ENCODE assay signal across 1 cellular context in genomic region chr10:102597131-102597891, GRCh38.
TF ChIP-seq lines count a peak whose summit lies in the region.

No MANE protein-coding gene starts in this region.

TF ChIP-seq in HepG2, 621 proteins besides CTCF, POLR2A, EP300 and RAD21 (continued from another document and continues in another):
- no peak for TF ChIP-seq ZNF253 (CRISPR knock-in tag; IDR thresholded peaks at IDR 0.05; ENCODE audit: borderline replicate concordance)
- no peak for TF ChIP-seq AHR (CRISPR knock-in tag; IDR thresholded peaks at IDR 0.05)
- TF ChIP-seq ZNF354B (CRISPR knock-in tag; IDR thresholded peaks at IDR 0.05): no peak
- TF ChIP-seq U2AF1 (optimal IDR thresholded peaks at IDR 0.05; ENCODE audit: low read depth, low read length): no peak
- no peak for TF ChIP-seq ZNF83 (CRISPR knock-in tag; IDR thresholded peaks at IDR 0.05; ENCODE audit: borderline replicate concordance)
- no peak for TF ChIP-seq TBP (CRISPR knock-in tag; IDR thresholded peaks at IDR 0.05)
- TF ChIP-seq AGO1 (IDR thresholded peaks at IDR 0.05; ENCODE audit: low read depth, low read length, poor library complexity, severe bottlenecking): no peak
- no peak for TF ChIP-seq ZNF781 (CRISPR knock-in tag; IDR thresholded peaks at IDR 0.05; ENCODE audit: borderline replicate concordance, not compliant biosample characterization)
- TF ChIP-seq GMEB1 (CRISPR knock-in tag; IDR thresholded peaks at IDR 0.05; ENCODE audit: borderline replicate concordance): no peak
- TF ChIP-seq DMAP1 (CRISPR knock-in tag; IDR thresholded peaks at IDR 0.05): peak; percentile 68; the same call in 1 of the 2 replicates
- TF ChIP-seq HNRNPH1 (optimal IDR thresholded peaks at IDR 0.05; ENCODE audit: low read depth, low read length): no peak
- peak; percentile 70 for TF ChIP-seq TBX3 (IDR thresholded peaks at IDR 0.05; ENCODE audit: borderline replicate concordance)
- no peak for TF ChIP-seq ZNF572 (CRISPR knock-in tag; IDR thresholded peaks at IDR 0.05)
- no peak for TF ChIP-seq RBM39 (IDR thresholded peaks at IDR 0.05; ENCODE audit: low read depth, low read length, poor library complexity, severe bottlenecking)
- no peak for TF ChIP-seq ZNF17 (CRISPR knock-in tag; IDR thresholded peaks at IDR 0.05)
- TF ChIP-seq FOXJ3 (CRISPR knock-in tag; IDR thresholded peaks at IDR 0.05; ENCODE audit: borderline replicate concordance): peak; percentile 51; the same call in 1 of the 2 replicates
- TF ChIP-seq SIX4 (CRISPR knock-in tag; IDR thresholded peaks at IDR 0.05): peak; percentile 53; the same call in 1 of the 2 replicates
- TF ChIP-seq RFX3 (CRISPR knock-in tag; IDR thresholded peaks at IDR 0.05): peak; percentile 13; the same call in 1 of the 2 replicates
- peak; percentile 95 for TF ChIP-seq PHF21A (CRISPR knock-in tag; IDR thresholded peaks at IDR 0.05)
- TF ChIP-seq ZNF574 (CRISPR knock-in tag; IDR thresholded peaks at IDR 0.05): peak; percentile 80
- TF ChIP-seq SP140L (CRISPR knock-in tag; IDR thresholded peaks at IDR 0.05; ENCODE audit: borderline replicate concordance): peak; percentile 57; the same call in 1 of the 2 replicates
- TF ChIP-seq SIN3A (IDR thresholded peaks at IDR 0.05; ENCODE audit: borderline replicate concordance, low read depth, low read length): 0 out of 2 replicates have a peak, but pooled peaks have one; percentile 50
- TF ChIP-seq SMAD3 (CRISPR knock-in tag; IDR thresholded peaks at IDR 0.05): peak; percentile 80; the same call in 1 of the 2 replicates
- no peak for TF ChIP-seq SNAPC4 (CRISPR knock-in tag; IDR thresholded peaks at IDR 0.05)
- TF ChIP-seq RNF219 (CRISPR knock-in tag; IDR thresholded peaks at IDR 0.05): no peak
- peak; percentile 82; the same call in 1 of the 2 replicates for TF ChIP-seq ZNF441 (CRISPR knock-in tag; IDR thresholded peaks at IDR 0.05; ENCODE audit: borderline replicate concordance)
- TF ChIP-seq SMARCE1 (IDR thresholded peaks at IDR 0.05; ENCODE audit: borderline replicate concordance): no peak
- TF ChIP-seq ZBTB10 (CRISPR knock-in tag; IDR thresholded peaks at IDR 0.05; ENCODE audit: borderline replicate concordance): no peak
- TF ChIP-seq MAFK (conservative IDR thresholded peaks at IDR 0.05 in 1 of 2, IDR thresholded peaks at IDR 0.05 in 1 of 2; ENCODE audit: low read length in 2 of 2): no peak
- no peak for TF ChIP-seq ZNF18 (CRISPR knock-in tag; IDR thresholded peaks at IDR 0.05; ENCODE audit: insufficient replicate concordance)
- no peak for TF ChIP-seq MATR3 (CRISPR knock-in tag; IDR thresholded peaks at IDR 0.05)
- TF ChIP-seq ZBTB7B (CRISPR knock-in tag; IDR thresholded peaks at IDR 0.05): peak; percentile 92
- no peak for TF ChIP-seq NONO (IDR thresholded peaks at IDR 0.05)
- 0 out of 2 replicates have a peak, but pooled peaks have one; percentile 37 for TF ChIP-seq NONO (CRISPR knock-in tag; conservative IDR thresholded peaks at IDR 0.05)
- no peak for TF ChIP-seq CEBPZ (IDR thresholded peaks at IDR 0.05; ENCODE audit: low read length)
- TF ChIP-seq ZNF580 (CRISPR knock-in tag; IDR thresholded peaks at IDR 0.05; ENCODE audit: borderline replicate concordance, low read depth): peak; percentile 52; the same call in 1 of the 2 replicates
- peak; percentile 40; the same call in 1 of the 2 replicates for TF ChIP-seq ZMYM4 (CRISPR knock-in tag; IDR thresholded peaks at IDR 0.05)
- no peak for TF ChIP-seq FOXP1 (IDR thresholded peaks at IDR 0.05)
- peak; percentile 63; the same call in 1 of the 2 replicates for TF ChIP-seq FOXP1 (CRISPR knock-in tag; IDR thresholded peaks at IDR 0.05)
- TF ChIP-seq PCBP1 (IDR thresholded peaks at IDR 0.05; ENCODE audit: borderline replicate concordance, low read depth, low read length): no peak
